Comparison of ENCODE assay signal across 31 cellular contexts in genomic region chr14:44954750-44955149, GRCh38.
"Had no signal": no experiment of that assay in that cellular context is flagged by ENCODE, and none has a peak within 500 bp of the region (broad histone marks: within the 10 kb centered on the region; RNA-seq: fewer than 3 reads in every experiment).

No MANE protein-coding gene starts in this region.

- H3K9me3 Mint-ChIP-seq: activated CD4-positive, alpha-beta memory T cell treated with anti-CD3 and anti-CD28 coated beads for 36 hours; activated CD4-positive, alpha-beta T cell treated with anti-CD3 and anti-CD28 coated beads, Interleukin-2, amount 10 ng/mL, durations not matched to agents 24 days and 14 days; activated naive CD4-positive, alpha-beta T cell treated with anti-CD3 and anti-CD28 coated beads for 36 hours; activated naive CD4-positive, alpha-beta T cell treated with anti-CD3 and anti-CD28 coated beads, Interleukin-2, amount 50 U/mL, for 72 hours; activated naive CD8-positive, alpha-beta T cell treated with anti-CD3 and anti-CD28 coated beads, Interleukin-2, amount 10 ng/mL, durations not matched to agents 7 days and 5 days; activated T-helper 1 cell treated with anti-CD3 and anti-CD28 coated beads, Interleukin-12 subunit alpha, Interleukin-12 subunit beta, Interleukin-2, Interleukin-4 antibody, amounts not matched to agents 30 ng/mL and 10 ng/mL and 1 ng/mL, durations not matched to agents 14 hours and 24 hours and 36 hours; activated T-helper 2 cell treated with anti-CD3 and anti-CD28 coated beads, Interferon-gamma antibody, Interleukin-2, Interleukin-4, amounts not matched to agents 10 μg/mL and 5 μg/mL and 100 μg/mL, durations not matched to agents 14 hours and 24 hours and 36 hours; effector memory CD8-positive, alpha-beta T cell; T-helper 2 cell treated with Interferon-gamma antibody and Interleukin-4, amounts not matched to agents 5 μg/mL and 100 μg/mL, for 36 hours had no signal

- H3K9me3 ChIP-seq: esophagus squamous epithelium had no signal

- H3K27ac ChIP-seq: epithelial cell of prostate, esophagus squamous epithelium had no signal

- H3K27me3 Mint-ChIP-seq: activated CD4-positive, alpha-beta memory T cell treated with anti-CD3 and anti-CD28 coated beads for 36 hours; activated CD4-positive, alpha-beta T cell treated with anti-CD3 and anti-CD28 coated beads for 36 hours; activated CD4-positive, alpha-beta T cell treated with anti-CD3 and anti-CD28 coated beads, Interleukin-2, amount 10 ng/mL, durations not matched to agents 24 days and 14 days; activated CD8-positive, alpha-beta memory T cell treated with anti-CD3 and anti-CD28 coated beads, Interleukin-2, amount 10 ng/mL, durations not matched to agents 7 days and 5 days; activated naive CD8-positive, alpha-beta T cell treated with anti-CD3 and anti-CD28 coated beads, Interleukin-2, amount 10 ng/mL, durations not matched to agents 7 days and 5 days; effector memory CD8-positive, alpha-beta T cell; T-helper 17 cell had no signal

- H3K27me3 ChIP-seq: esophagus squamous epithelium had no signal

- H3K27ac Mint-ChIP-seq: activated CD4-positive, alpha-beta memory T cell treated with anti-CD3 and anti-CD28 coated beads for 36 hours; activated CD4-positive, alpha-beta T cell treated with anti-CD3 and anti-CD28 coated beads for 36 hours; activated CD4-positive, alpha-beta T cell treated with anti-CD3 and anti-CD28 coated beads, Interleukin-2, amount 10 ng/mL, durations not matched to agents 24 days and 14 days; activated CD8-positive, alpha-beta memory T cell treated with anti-CD3 and anti-CD28 coated beads, Interleukin-2, amount 10 ng/mL, durations not matched to agents 7 days and 5 days; activated CD8-positive, alpha-beta T cell treated with anti-CD3 and anti-CD28 coated beads, Interleukin-2, amount 10 ng/mL, durations not matched to agents 7 days and 5 days; activated naive CD4-positive, alpha-beta T cell treated with anti-CD3 and anti-CD28 coated beads for 36 hours; activated naive CD4-positive, alpha-beta T cell treated with anti-CD3 and anti-CD28 coated beads, Interleukin-2, amount 50 U/mL, for 72 hours; activated naive CD8-positive, alpha-beta T cell treated with anti-CD3 and anti-CD28 coated beads, Interleukin-2, amount 10 ng/mL, durations not matched to agents 7 days and 5 days; activated T-helper 1 cell treated with anti-CD3 and anti-CD28 coated beads, Interleukin-12 subunit alpha, Interleukin-12 subunit beta, Interleukin-2, Interleukin-4 antibody, amounts not matched to agents 30 ng/mL and 10 ng/mL and 1 ng/mL, durations not matched to agents 14 hours and 24 hours and 36 hours; activated T-helper 2 cell treated with anti-CD3 and anti-CD28 coated beads, Interferon-gamma antibody, Interleukin-2, Interleukin-4, amounts not matched to agents 10 μg/mL and 5 μg/mL and 100 μg/mL, durations not matched to agents 14 hours and 24 hours and 36 hours; effector memory CD8-positive, alpha-beta T cell; T-helper 17 cell; T-helper 2 cell treated with Interferon-gamma antibody and Interleukin-4, amounts not matched to agents 5 μg/mL and 100 μg/mL, for 36 hours had no signal

- FAIRE-seq: astrocyte, colon had no signal

- H3K4me3 ChIP-seq: esophagus squamous epithelium had no signal

- ATAC-seq: activated CD4-positive, alpha-beta T cell treated with anti-CD3 and anti-CD28 coated beads for 36 hours; activated CD8-positive, alpha-beta memory T cell treated with anti-CD3 and anti-CD28 coated beads, Interleukin-2, amount 10 ng/mL, durations not matched to agents 7 days and 5 days; activated CD8-positive, alpha-beta T cell treated with anti-CD3 and anti-CD28 coated beads, Interleukin-2, amount 10 ng/mL, durations not matched to agents 7 days and 5 days; activated naive CD4-positive, alpha-beta T cell treated with anti-CD3 and anti-CD28 coated beads, Interleukin-2, amount 50 U/mL, for 72 hours; effector memory CD8-positive, alpha-beta T cell; T-helper 17 cell had no signal

- H3K4me3 Mint-ChIP-seq: activated CD4-positive, alpha-beta memory T cell treated with anti-CD3 and anti-CD28 coated beads for 36 hours; activated CD4-positive, alpha-beta T cell treated with anti-CD3 and anti-CD28 coated beads for 36 hours; activated CD4-positive, alpha-beta T cell treated with anti-CD3 and anti-CD28 coated beads, Interleukin-2, amount 10 ng/mL, durations not matched to agents 24 days and 14 days; activated CD8-positive, alpha-beta memory T cell treated with anti-CD3 and anti-CD28 coated beads, Interleukin-2, amount 10 ng/mL, durations not matched to agents 7 days and 5 days; activated CD8-positive, alpha-beta T cell treated with anti-CD3 and anti-CD28 coated beads, Interleukin-2, amount 10 ng/mL, durations not matched to agents 7 days and 5 days; activated naive CD4-positive, alpha-beta T cell treated with anti-CD3 and anti-CD28 coated beads for 36 hours; activated naive CD8-positive, alpha-beta T cell treated with anti-CD3 and anti-CD28 coated beads, Interleukin-2, amount 10 ng/mL, durations not matched to agents 7 days and 5 days; activated T-helper 1 cell treated with anti-CD3 and anti-CD28 coated beads, Interleukin-12 subunit alpha, Interleukin-12 subunit beta, Interleukin-2, Interleukin-4 antibody, amounts not matched to agents 30 ng/mL and 10 ng/mL and 1 ng/mL, durations not matched to agents 14 hours and 24 hours and 36 hours; T-helper 2 cell treated with Interferon-gamma antibody and Interleukin-4, amounts not matched to agents 5 μg/mL and 100 μg/mL, for 36 hours had no signal

- DNase-seq: activated CD4-positive, alpha-beta memory T cell treated with anti-CD3 and anti-CD28 coated beads for 36 hours; activated CD4-positive, alpha-beta T cell treated with anti-CD3 and anti-CD28 coated beads for 36 hours; activated CD4-positive, alpha-beta T cell treated with anti-CD3 and anti-CD28 coated beads, Interleukin-2, amount 10 ng/mL, durations not matched to agents 24 days and 14 days; activated CD4-positive, CD25-positive, alpha-beta regulatory T cell; activated CD4-positive, CD25-positive, alpha-beta regulatory T cell treated with anti-CD3 and anti-CD28 coated beads, Interleukin-2, amount 50 U/mL, for 72 hours; activated CD8-positive, alpha-beta memory T cell treated with anti-CD3 and anti-CD28 coated beads, Interleukin-2, amount 10 ng/mL, durations not matched to agents 7 days and 5 days; activated CD8-positive, alpha-beta memory T cell treated with anti-CD3 and anti-CD28 coated beads, Interleukin-2, amount 50 U/mL, for 4 hours; activated CD8-positive, alpha-beta T cell treated with anti-CD3 and anti-CD28 coated beads, Interleukin-2, amount 10 ng/mL, durations not matched to agents 7 days and 5 days; activated effector memory CD4-positive, alpha-beta T cell treated with anti-CD3 and anti-CD28 coated beads, Interleukin-2, amount 50 U/mL, for 16 hours; activated naive CD4-positive, alpha-beta T cell treated with anti-CD3 and anti-CD28 coated beads for 36 hours; activated naive CD8-positive, alpha-beta T cell treated with anti-CD3 and anti-CD28 coated beads, Interleukin-2, amount 10 ng/mL, durations not matched to agents 7 days and 5 days; activated T-cell treated with anti-CD3 and anti-CD28 coated beads, Interleukin-2, amount 50 U/mL, for 1 hour; activated T-cell treated with anti-CD3 and anti-CD28 coated beads, Interleukin-2, amount 50 U/mL, for 48 hours; caudate nucleus; cortex of kidney; dermis blood vessel endothelial cell; effector CD4-positive, alpha-beta T cell; effector memory CD8-positive, alpha-beta T cell; esophagus squamous epithelium; foreskin melanocyte; head of caudate nucleus; T-helper 1 cell; T-helper 17 cell; T1000 had no signal
